In genomic region chr12:120818416-120818815, GRCh38 we compare ENCODE assay signal across 28 cellular contexts.
DNase-seq lines count a peak whose midpoint lies in the region; ATAC-seq, FAIRE-seq and TF ChIP-seq lines count a peak whose summit lies in the region.
"Had no signal": no experiment of that assay in that cellular context is flagged by ENCODE, and none has a peak within 500 bp of the region (broad histone marks: within the 10 kb centered on the region; RNA-seq: fewer than 3 reads in every experiment).

No MANE protein-coding gene starts in this region.

- H3K36me3 ChIP-seq in endodermal cell (ENCODE audit: control insufficient read depth, insufficient read depth, low read length), result no peaks in the 10 kb centered on the region
- H3K36me3 ChIP-seq in smooth muscle cell (ENCODE audit: low read depth), result no peaks in the 10 kb centered on the region
- H3K36me3 ChIP-seq: left ventricle myocardium inferior, ovary, suprapubic skin, vagina, WERI-Rb-1 had no signal

- peak overlapping the region; percentile 52 for H3K4me3 Mint-ChIP-seq in T-helper 17 cell
- no peak overlapping the region for H3K4me3 Mint-ChIP-seq in endodermal cell
- H3K4me3 Mint-ChIP-seq in activated CD4-positive, alpha-beta T cell treated with anti-CD3 and anti-CD28 coated beads for 36 hours, result no peak overlapping the region
- H3K4me3 Mint-ChIP-seq: activated CD4-positive, alpha-beta T cell treated with anti-CD3 and anti-CD28 coated beads, Interleukin-2, amount 10 ng/mL, durations not matched to agents 24 days and 14 days; CD14-positive monocyte; natural killer cell; stimulated activated effector memory CD8-positive, alpha-beta T cell treated with anti-CD3 and anti-CD28 coated beads, Interleukin-12 subunit alpha, Interleukin-12 subunit beta, amount 100 ng/mL, for 72 hours had no signal

- 40 to 92% methylated on average over 1 of the region's 2 CpGs for WGBS in endodermal cell (ENCODE audit: insufficient coverage in 1 of 2, insufficient read length in 1 of 2), 2 experiments
- WGBS in smooth muscle cell (ENCODE audit: low lambda C conversion rate), result 12% methylated on average over 2 of the region's 2 CpGs

- intact Hi-C loops in activated CD4-positive, alpha-beta T cell treated with anti-CD3 and anti-CD28 coated beads for 36 hours (cut with DNase I, micrococcal nuclease), result no loop called here

- peaks cover 7% of the 10 kb centered on the region for H3K4me1 ChIP-seq in endodermal cell (ENCODE audit: control insufficient read depth, insufficient read depth, low read length)
- peaks cover 18% of the 10 kb centered on the region for H3K4me1 ChIP-seq in smooth muscle cell (ENCODE audit: low read depth)

- FAIRE-seq in HTR-8/SVneo (lab: Jason Lieb, UNC), result no peak
- FAIRE-seq: D721Med, GM18507 had no signal

- no peaks in the 10 kb centered on the region for H3K9me3 ChIP-seq in T-helper 17 cell (ENCODE audit: control insufficient read depth, low read length, poor library complexity, severe bottlenecking)
- no peaks in the 10 kb centered on the region for H3K9me3 ChIP-seq in endodermal cell (ENCODE audit: control insufficient read depth, low read length)
- no peaks in the 10 kb centered on the region for H3K9me3 ChIP-seq in smooth muscle cell (replicated peaks; ENCODE audit: low read depth)
- H3K9me3 ChIP-seq: left ventricle myocardium inferior, ovary, suprapubic skin, vagina had no signal

- no peak overlapping the region for H2AFZ ChIP-seq in smooth muscle cell (ENCODE audit: low read depth)
- H2AFZ ChIP-seq: PC-9 had no signal

- no peak overlapping the region for H3K9ac ChIP-seq in endodermal cell (ENCODE audit: extremely low read depth, low read length, poor library complexity, severe bottlenecking)
- H3K9ac ChIP-seq in smooth muscle cell (ENCODE audit: low read depth), result no peak overlapping the region

- no peak overlapping the region for H3K27ac Mint-ChIP-seq in T-helper 17 cell
- H3K27ac Mint-ChIP-seq in endodermal cell, result no peak overlapping the region
- H3K27ac Mint-ChIP-seq in activated CD4-positive, alpha-beta T cell treated with anti-CD3 and anti-CD28 coated beads for 36 hours, result no peak overlapping the region
- H3K27ac Mint-ChIP-seq: activated CD4-positive, alpha-beta T cell treated with anti-CD3 and anti-CD28 coated beads, Interleukin-2, amount 10 ng/mL, durations not matched to agents 24 days and 14 days; natural killer cell; stimulated activated effector memory CD8-positive, alpha-beta T cell treated with anti-CD3 and anti-CD28 coated beads, Interleukin-12 subunit alpha, Interleukin-12 subunit beta, amount 100 ng/mL, for 72 hours had no signal

- no peak overlapping the region for H3K4me3 ChIP-seq in endodermal cell (ENCODE audit: low read length)
- no peak overlapping the region for H3K4me3 ChIP-seq in smooth muscle cell
- H3K4me3 ChIP-seq: left ventricle myocardium inferior, ovary, PC-9, suprapubic skin, vagina had no signal

- H3K4me1 Mint-ChIP-seq in T-helper 17 cell (peaks cover 36% of the 10 kb centered on the region), endodermal cell (peaks cover 40% of the 10 kb centered on the region)
- peaks cover 53% of the 10 kb centered on the region for H3K4me1 Mint-ChIP-seq in activated CD4-positive, alpha-beta T cell treated with anti-CD3 and anti-CD28 coated beads for 36 hours

- H3K27ac ChIP-seq in endodermal cell (ENCODE audit: low read depth, low read length), result peak overlapping the region; percentile 93
- H3K27ac ChIP-seq in smooth muscle cell (ENCODE audit: low read depth), result peak overlapping the region; percentile 36
- H3K27ac ChIP-seq: left ventricle myocardium inferior, ovary, PC-9, suprapubic skin, vagina, WERI-Rb-1 had no signal

- peak overlapping the region; percentile 68 for H3K4me2 ChIP-seq in smooth muscle cell
- H3K4me2 ChIP-seq: PC-9 had no signal

- POLR2A ChIA-PET in activated CD4-positive, alpha-beta T cell treated with anti-CD3 and anti-CD28 coated beads for 36 hours (lab: Charles Lee), result interaction anchor here (1.2 kb wide), 1 partner anchor 39 kb away, joined by 3 read pairs; no protein-coding TSS in a partner anchor

- TF ChIP-seq CTCF in endodermal cell (conservative IDR thresholded peaks at IDR 0.05), result no peak
- TF ChIP-seq CTCF in smooth muscle cell (IDR thresholded peaks at IDR 0.05; ENCODE audit: borderline replicate concordance, insufficient read depth, poor library complexity, severe bottlenecking), result no peak

- H4K20me1 ChIP-seq in smooth muscle cell (ENCODE audit: low read depth), result peaks cover 94% of the 10 kb centered on the region

- peaks cover 3% of the 10 kb centered on the region for H3F3A ChIP-seq in smooth muscle cell (ENCODE audit: low read depth)

- peaks cover 63% of the 10 kb centered on the region for H3K79me2 ChIP-seq in smooth muscle cell (ENCODE audit: low read depth)

- no peak for DNase-seq in T-helper 17 cell
- DNase-seq in endodermal cell, result no peak
- peak; percentile 91 for DNase-seq in medulla oblongata (ENCODE audit: extremely low spot score)
- DNase-seq in smooth muscle cell (lab: John Stamatoyannopoulos, UW; ENCODE audit: unreplicated experiment), result no peak
- DNase-seq in iPS-NIHi7 (ENCODE audit: extremely low spot score), result no peak
- DNase-seq in RKO (ENCODE audit: low spot score), result no peak
- DNase-seq in activated CD4-positive, alpha-beta T cell treated with anti-CD3 and anti-CD28 coated beads for 36 hours, result no peak
- no peak for DNase-seq in HTR-8/SVneo (ENCODE audit: insufficient read length, low spot score)
- DNase-seq: activated CD4-positive, alpha-beta T cell treated with anti-CD3 and anti-CD28 coated beads, Interleukin-2, amount 10 ng/mL, durations not matched to agents 24 days and 14 days; activated effector memory CD4-positive, alpha-beta T cell treated with anti-CD3 and anti-CD28 coated beads, Interleukin-2, amount 50 U/mL, for 16 hours; activated T-cell treated with anti-CD3 and anti-CD28 coated beads, Interleukin-2, amount 50 U/mL, for 1 hour; effector CD8-positive, alpha-beta T cell; left ventricle myocardium inferior; natural killer cell; NCI-H1694; NCI-H526; ovary; PC-9; right cardiac atrium; SHP77; stimulated activated CD4-positive, alpha-beta T cell treated with anti-CD3 and anti-CD28 coated beads, Interleukin-4, amount 100 ng/mL, for 24 hours; WERI-Rb-1 had no signal

- CTCF ChIA-PET in activated CD4-positive, alpha-beta T cell treated with anti-CD3 and anti-CD28 coated beads for 36 hours (lab: Charles Lee), result interaction anchor here (1.1 to 1.4 kb wide), 2 partner anchors 18 kb away, joined by 3 to 7 read pairs; no protein-coding TSS in a partner anchor

- H3K36me3 Mint-ChIP-seq in T-helper 17 cell (ENCODE audit: low read depth), result no peaks in the 10 kb centered on the region
- no peaks in the 10 kb centered on the region for H3K36me3 Mint-ChIP-seq in endodermal cell (ENCODE audit: low read depth)
- no peaks in the 10 kb centered on the region for H3K36me3 Mint-ChIP-seq in activated CD4-positive, alpha-beta T cell treated with anti-CD3 and anti-CD28 coated beads for 36 hours (ENCODE audit: low read depth)
- H3K36me3 Mint-ChIP-seq: CD14-positive monocyte; natural killer cell; stimulated activated effector memory CD8-positive, alpha-beta T cell treated with anti-CD3 and anti-CD28 coated beads, Interleukin-12 subunit alpha, Interleukin-12 subunit beta, amount 100 ng/mL, for 72 hours had no signal

- H3K27me3 Mint-ChIP-seq in T-helper 17 cell (no peaks in the 10 kb centered on the region), endodermal cell (ENCODE audit: insufficient read depth) (no peaks in the 10 kb centered on the region)
- H3K27me3 Mint-ChIP-seq in activated CD4-positive, alpha-beta T cell treated with anti-CD3 and anti-CD28 coated beads for 36 hours, result no peaks in the 10 kb centered on the region
- H3K27me3 Mint-ChIP-seq: activated CD4-positive, alpha-beta T cell treated with anti-CD3 and anti-CD28 coated beads, Interleukin-2, amount 10 ng/mL, durations not matched to agents 24 days and 14 days had no signal

- H3K27me3 ChIP-seq in endodermal cell (ENCODE audit: control insufficient read depth, insufficient read depth, low read length, poor library complexity, severe bottlenecking) (no peaks in the 10 kb centered on the region), smooth muscle cell (ENCODE audit: low read depth) (no peaks in the 10 kb centered on the region)
- H3K27me3 ChIP-seq: ovary, suprapubic skin, vagina had no signal

- H3K9me3 Mint-ChIP-seq in endodermal cell, result no peaks in the 10 kb centered on the region
- H3K9me3 Mint-ChIP-seq in activated CD4-positive, alpha-beta T cell treated with anti-CD3 and anti-CD28 coated beads for 36 hours (ENCODE audit: low read depth), result no peaks in the 10 kb centered on the region
- H3K9me3 Mint-ChIP-seq: activated CD4-positive, alpha-beta T cell treated with anti-CD3 and anti-CD28 coated beads, Interleukin-2, amount 10 ng/mL, durations not matched to agents 24 days and 14 days; CD14-positive monocyte; natural killer cell; stimulated activated effector memory CD8-positive, alpha-beta T cell treated with anti-CD3 and anti-CD28 coated beads, Interleukin-12 subunit alpha, Interleukin-12 subunit beta, amount 100 ng/mL, for 72 hours had no signal

- no peak for ATAC-seq in T-helper 17 cell
- ATAC-seq in activated CD4-positive, alpha-beta T cell treated with anti-CD3 and anti-CD28 coated beads for 36 hours, result no peak
- ATAC-seq: natural killer cell; right cardiac atrium; stimulated activated effector memory CD8-positive, alpha-beta T cell treated with anti-CD3 and anti-CD28 coated beads, Interleukin-12 subunit alpha, Interleukin-12 subunit beta, amount 100 ng/mL, for 72 hours had no signal
